21 cellular contexts compared by ENCODE assay signal in the genomic region with DNA sequence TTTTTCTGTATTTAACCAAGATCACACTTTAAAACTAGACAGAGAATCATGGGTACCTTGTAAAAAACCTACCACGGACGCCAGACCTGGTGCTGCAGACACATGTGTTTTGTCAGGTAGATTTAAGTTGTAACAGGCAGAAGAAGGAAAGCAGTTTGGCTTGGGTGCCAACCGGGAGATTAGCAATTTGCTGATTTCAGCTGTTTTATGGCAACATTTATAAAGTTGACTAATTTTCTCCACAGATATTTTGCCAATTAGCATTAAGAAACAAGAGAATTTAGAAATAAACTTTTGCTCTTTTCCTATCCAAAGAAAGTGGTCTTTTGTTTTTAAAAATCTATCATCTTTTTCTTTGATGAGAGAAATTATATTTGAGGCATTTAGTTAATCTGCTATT.
DNase-seq lines count a peak whose midpoint lies in the region; ATAC-seq, FAIRE-seq and TF ChIP-seq lines count a peak whose summit lies in the region.
"Had no signal": no experiment of that assay in that cellular context is flagged by ENCODE, and none has a peak within 500 bp of the region (broad histone marks: within the 10 kb centered on the region; RNA-seq: fewer than 3 reads in every experiment).

No MANE protein-coding gene starts in this region.

- no peak for TF ChIP-seq POLR2A in HepG2 (IDR thresholded peaks at IDR 0.05; ENCODE audit: insufficient read depth in 1 of 2, low read depth in 2 of 2, low read length in 2 of 2)
- TF ChIP-seq POLR2A in right lobe of liver (IDR thresholded peaks at IDR 0.05): no peak

- TF ChIP-seq CTCF in HepG2 (CRISPR knock-in tag; IDR thresholded peaks at IDR 0.05): no peak
- TF ChIP-seq CTCF in right lobe of liver (IDR thresholded peaks at IDR 0.05): no peak
- no peak for TF ChIP-seq CTCF in smooth muscle cell (IDR thresholded peaks at IDR 0.05; ENCODE audit: borderline replicate concordance, insufficient read depth, poor library complexity, severe bottlenecking)
- TF ChIP-seq CTCF in GM13977 (IDR thresholded peaks at IDR 0.05; ENCODE audit: extremely low read depth, insufficient read depth, missing control alignments): no peak

- no peak overlapping the region for H3K9ac ChIP-seq in HepG2 (ENCODE audit: insufficient read depth, low read depth, low read length)
- H3K9ac ChIP-seq in smooth muscle cell (ENCODE audit: low read depth): no peak overlapping the region

- H3K79me2 ChIP-seq in HepG2 (ENCODE audit: insufficient read depth, low read length) (no peaks in the 10 kb centered on the region), smooth muscle cell (ENCODE audit: low read depth) (no peaks in the 10 kb centered on the region)

- CTCF ChIA-PET in HepG2 (lab: Yijun Ruan, JAX; ENCODE audit: low intra/inter-chr PET ratio, low total read pairs): no interaction called here

- H3F3A ChIP-seq in smooth muscle cell (ENCODE audit: low read depth): no peaks in the 10 kb centered on the region

- H4K20me1 ChIP-seq in HepG2 (ENCODE audit: insufficient read depth, low read length): no peaks in the 10 kb centered on the region
- H4K20me1 ChIP-seq in smooth muscle cell (ENCODE audit: low read depth): no peaks in the 10 kb centered on the region

- in situ Hi-C loops in HepG2 (cut with HindIII; ENCODE audit: extremely low pct_ligation_motif_present, low pct_unique_long_range_greater_than_20kb) (no loop called here), GM13977 (cut with MboI; ENCODE audit: low pct_unique_long_range_greater_than_20kb, low sequenced_read_pairs, unreplicated experiment) (no loop called here)

- FAIRE-seq in HepG2 (lab: Jason Lieb, UNC): no peak
- FAIRE-seq: A204.1, D721Med, G401.6, GM12891, GM18507, HTR-8/SVneo had no signal

- POLR2A ChIA-PET in HepG2 (lab: Yijun Ruan, JAX): no interaction called here

- H3K27ac ChIP-seq in HepG2 (ENCODE audit: extremely low read length, insufficient read depth, low read length) (no peak overlapping the region), right lobe of liver (no peak overlapping the region), esophagus (ENCODE audit: low read depth in 2 of 2, low read length in 1 of 2) (peak overlapping the region; percentile 42 to 59), smooth muscle cell (ENCODE audit: low read depth) (peak overlapping the region; percentile 64)
- H3K27ac ChIP-seq: C4-2B had no signal

- H3K36me3 ChIP-seq in HepG2 (replicated peaks in 1 of 2; ENCODE audit: control insufficient read depth in 1 of 2, insufficient read depth in 2 of 2, low read length in 2 of 2) (no peaks in the 10 kb centered on the region), right lobe of liver (no peaks in the 10 kb centered on the region), esophagus (ENCODE audit: control insufficient read depth in 2 of 2, insufficient read depth in 2 of 2, low read length in 1 of 2) (no peaks in the 10 kb centered on the region), smooth muscle cell (ENCODE audit: low read depth) (no peaks in the 10 kb centered on the region)

- TF ChIP-seq RAD21 in HepG2 (CRISPR knock-in tag; IDR thresholded peaks at IDR 0.05): no peak

- intact Hi-C loops in HepG2 (cut with micrococcal nuclease; ENCODE audit: unreplicated experiment): no loop called here
- intact Hi-C loops in right lobe of liver (cut with DNase I): no loop called here

- WGBS in HepG2 (ENCODE audit: low lambda C conversion rate): 31% methylated on average over 3 of the region's 3 CpGs
- 33% methylated on average over 3 of the region's 3 CpGs for WGBS in right lobe of liver (ENCODE audit: insufficient coverage, low coverage, low lambda C conversion rate, missing lambda C conversion rate)
- 43 to 50% methylated on average over 3 of the region's 3 CpGs for WGBS in esophagus, 2 donors
- 56% methylated on average over 3 of the region's 3 CpGs for WGBS in smooth muscle cell (ENCODE audit: low lambda C conversion rate)

- H3K4me1 ChIP-seq in HepG2 (ENCODE audit: insufficient read depth, low read length): 0 out of 2 replicates have a peak, but pooled peaks cover 7% of the 10 kb centered on the region
- no peaks in the 10 kb centered on the region for H3K4me1 ChIP-seq in right lobe of liver
- no peaks in the 10 kb centered on the region for H3K4me1 ChIP-seq in esophagus (ENCODE audit: control insufficient read depth in 2 of 2, insufficient read depth in 2 of 2, low read length in 1 of 2)
- H3K4me1 ChIP-seq in smooth muscle cell (ENCODE audit: low read depth): no peaks in the 10 kb centered on the region
- H3K4me1 ChIP-seq: Caco-2 had no signal

- H3K4me2 ChIP-seq in HepG2 (ENCODE audit: low read depth, low read length) (no peak overlapping the region), smooth muscle cell (no peak overlapping the region)

- no peaks in the 10 kb centered on the region for H3K9me3 ChIP-seq in HepG2 (ENCODE audit: low read length)
- H3K9me3 ChIP-seq in right lobe of liver: no peaks in the 10 kb centered on the region
- H3K9me3 ChIP-seq in esophagus (ENCODE audit: control insufficient read depth in 2 of 2, insufficient read depth in 1 of 2, low read depth in 1 of 2, low read length in 1 of 2): no peaks in the 10 kb centered on the region
- H3K9me3 ChIP-seq in smooth muscle cell (replicated peaks; ENCODE audit: low read depth): no peaks in the 10 kb centered on the region
- H3K9me3 ChIP-seq: Caco-2 had no signal

- no TSS peak for BruUV-seq in HepG2 (replicated peaks; lab: Mats Ljungman, UMichigan)

- no peak overlapping the region for H3K4me3 ChIP-seq in HepG2 (replicated peaks in 1 of 3; ENCODE audit: insufficient read depth in 1 of 3, low read depth in 2 of 3, low read length in 3 of 3)
- H3K4me3 ChIP-seq in right lobe of liver: no peak overlapping the region
- no peak overlapping the region for H3K4me3 ChIP-seq in esophagus (ENCODE audit: low read depth in 1 of 2, low read length in 2 of 2)
- no peak overlapping the region for H3K4me3 ChIP-seq in smooth muscle cell

- no peak for DNase-seq in HepG2 (ENCODE audit: low spot score)
- DNase-seq in right lobe of liver: no peak
- no peak for DNase-seq in smooth muscle cell (lab: John Stamatoyannopoulos, UW; ENCODE audit: unreplicated experiment)
- no peak for DNase-seq in RPMI8226
- DNase-seq in NCI-H146 (lab: John Stamatoyannopoulos, UW): no peak
- DNase-seq in GM13977 (ENCODE audit: low spot score): no peak
- DNase-seq: AML-193; Caco-2; CD4-positive, alpha-beta T cell; GOT3; H7; HFFc6 had no signal

- H3K27me3 ChIP-seq in HepG2 (ENCODE audit: control insufficient read depth in 1 of 2, insufficient read depth in 2 of 2, low read length in 2 of 2): peaks cover 3 to 9% of the 10 kb centered on the region in 2 experiments; a peak in 3 of 5 replicates
- H3K27me3 ChIP-seq in right lobe of liver: no peaks in the 10 kb centered on the region
- H3K27me3 ChIP-seq in esophagus (ENCODE audit: control insufficient read depth in 1 of 2, insufficient read depth in 2 of 2, low read length in 2 of 2): no peaks in the 10 kb centered on the region
- H3K27me3 ChIP-seq in smooth muscle cell (ENCODE audit: low read depth): no peaks in the 10 kb centered on the region

- H2AFZ ChIP-seq in HepG2 (ENCODE audit: low read length) (no peak overlapping the region), smooth muscle cell (ENCODE audit: low read depth) (peak overlapping the region; percentile 11)

- no peak for ATAC-seq in HepG2
- ATAC-seq in right lobe of liver: no peak
- ATAC-seq: HCT116 had no signal

- no peak for TF ChIP-seq EP300 in HepG2 (IDR thresholded peaks at IDR 0.05; ENCODE audit: low read depth in 2 of 2, low read length in 2 of 2)
- no peak for TF ChIP-seq EP300 in HepG2 (CRISPR knock-in tag; IDR thresholded peaks at IDR 0.05; ENCODE audit: borderline replicate concordance)

TF ChIP-seq in HepG2, 621 proteins besides CTCF, POLR2A, EP300 and RAD21:
- no peak for TF ChIP-seq CBX1 (IDR thresholded peaks at IDR 0.05; ENCODE audit: low read depth)
- TF ChIP-seq MAFK (conservative IDR thresholded peaks at IDR 0.05 in 1 of 2, IDR thresholded peaks at IDR 0.05 in 1 of 2; ENCODE audit: low read length in 2 of 2): peak; percentile 56 to 74; a peak in 3 of 4 replicates
- peak; percentile 69 for TF ChIP-seq MAFF (IDR thresholded peaks at IDR 0.05; ENCODE audit: low read depth, low read length)

Comparison
In these comparisons a context has a peak if more than half of its experiments do, and no peak if none do; other contexts are left out.
1. H3K27ac ChIP-seq: peak in esophagus (2 of 2) and smooth muscle cell (single experiment); none in HepG2 (single experiment) and right lobe of liver (0 of 3).